ENCODE assay signal across 16 cellular contexts in the genomic region with DNA sequence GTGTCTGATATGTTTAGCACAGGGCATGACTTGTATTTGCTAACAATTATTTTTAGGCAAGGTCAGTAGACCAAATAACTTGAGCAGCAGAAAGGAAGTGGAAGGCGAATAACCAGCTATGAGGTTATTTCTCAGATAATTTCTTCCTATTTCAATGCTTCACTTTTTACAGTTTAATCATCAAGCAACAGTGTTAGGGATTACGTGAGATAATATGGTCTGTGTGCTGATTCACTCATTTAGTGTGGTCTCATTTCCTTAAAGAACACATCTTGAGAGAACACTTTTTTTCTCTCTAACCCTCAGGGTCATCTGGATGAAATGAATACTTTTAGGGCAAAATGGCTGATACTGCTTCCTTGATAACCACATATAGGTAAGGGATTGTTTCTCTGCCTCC.
"Had no signal": no experiment of that assay in that cellular context is flagged by ENCODE, and none has a peak within 500 bp of the region (broad histone marks: within the 10 kb centered on the region; RNA-seq: fewer than 3 reads in every experiment).

No MANE protein-coding gene starts in this region.

- H3K4me3 ChIP-seq: colonic mucosa, left lung, lower lobe of right lung, sigmoid colon, skin epidermis had no signal

- H3K27ac ChIP-seq: colonic mucosa, left lung, lower lobe of right lung, sigmoid colon, skin epidermis had no signal

- H3K36me3 ChIP-seq: colonic mucosa, left lung, lower lobe of right lung, sigmoid colon had no signal

- H3K9me3 ChIP-seq: colonic mucosa, left lung, lower lobe of right lung, sigmoid colon had no signal

- H3K27me3 ChIP-seq: colonic mucosa, left lung, sigmoid colon had no signal

- DNase-seq: colonic mucosa; effector CD4-positive, alpha-beta T cell; endodermal cell; foreskin melanocyte; head of caudate nucleus; hippocampal formation; left lung; lower lobe of right lung; natural killer cell; posterior cingulate gyrus; sigmoid colon; stimulated activated CD4-positive, alpha-beta T cell treated with anti-CD3 and anti-CD28 coated beads, Interleukin-2, amount 100 ng/mL, for 24 hours; stimulated activated CD4-positive, alpha-beta T cell treated with anti-CD3 and anti-CD28 coated beads, Interleukin-4, amount 100 ng/mL, for 4 hours; stimulated activated naive B cell treated with anti-CD40 and anti-IgM and Interleukin-4, amounts not matched to agents 10 μg/mL and 1 μg/mL and 100 μg/mL, for 72 hours; trophoblast cell had no signal

- H3K4me1 ChIP-seq: colonic mucosa, lower lobe of right lung, sigmoid colon had no signal
